Comparison of ENCODE assay signal across 11 cellular contexts in genomic region chr17:77227461-77228223, GRCh38.
DNase-seq lines count a peak whose midpoint lies in the region; ATAC-seq and TF ChIP-seq lines count a peak whose summit lies in the region.
"Had no signal": no experiment of that assay in that cellular context is flagged by ENCODE, and none has a peak within 500 bp of the region (broad histone marks: within the 10 kb centered on the region; RNA-seq: fewer than 3 reads in every experiment).

No MANE protein-coding gene starts in this region.

- H3K9me2 ChIP-seq in HCT116 (ENCODE audit: insufficient read depth) = no peaks in the 10 kb centered on the region

- H3K27me3 ChIP-seq in HCT116 (ENCODE audit: insufficient read depth, low read length) (no peaks in the 10 kb centered on the region), layer of hippocampus (ENCODE audit: control insufficient read depth, insufficient read depth, low read length) (no peaks in the 10 kb centered on the region)

- TF ChIP-seq CTCF in HCT116 (IDR thresholded peaks at IDR 0.05 in 2 of 3, conservative IDR thresholded peaks at IDR 0.05 in 1 of 3; ENCODE audit: borderline replicate concordance in 1 of 3, insufficient read depth in 1 of 3, low read depth in 2 of 3, low read length in 2 of 3) = no peak

- no peaks in the 10 kb centered on the region for H3K36me3 ChIP-seq in HCT116 (ENCODE audit: control insufficient read depth in 1 of 2, insufficient read depth in 2 of 2, low read length in 2 of 2)

- CTCF ChIA-PET in HCT116 (lab: Charles Lee) = no interaction called here
- CTCF ChIA-PET in activated CD4-positive, alpha-beta memory T cell treated with anti-CD3 and anti-CD28 coated beads, Interleukin-2, amount 10 ng/mL, durations not matched to agents 7 days and 5 days (lab: Charles Lee) = interaction anchor here (0.7 kb wide), 1 partner anchor 603 kb away, joined by 4 read pairs; no protein-coding TSS in a partner anchor

- H2AFZ ChIP-seq in HCT116 (ENCODE audit: low read depth, low read length, poor library complexity, severe bottlenecking) = no peak overlapping the region

- POLR2A ChIA-PET in HCT116 (lab: Charles Lee) = no interaction called here
- POLR2A ChIA-PET in activated CD4-positive, alpha-beta memory T cell treated with anti-CD3 and anti-CD28 coated beads, Interleukin-2, amount 10 ng/mL, durations not matched to agents 7 days and 5 days (lab: Charles Lee) = interaction anchor here (0.7 kb wide), 1 partner anchor 8 kb away, joined by 3 read pairs; no protein-coding TSS in a partner anchor

- H3K4me2 ChIP-seq in HCT116 (ENCODE audit: low read length) = no peak overlapping the region

- peaks cover 11% of the 10 kb centered on the region for H3K36me3 Mint-ChIP-seq in activated CD4-positive, alpha-beta memory T cell treated with anti-CD3 and anti-CD28 coated beads, Interleukin-2, amount 10 ng/mL, durations not matched to agents 7 days and 5 days (ENCODE audit: low read depth)

- no TSS peak for BruUV-seq in HCT116 (replicated peaks; lab: Mats Ljungman, UMichigan)

- H3K27ac ChIP-seq in HCT116 (ENCODE audit: low read depth, low read length) (no peak overlapping the region), layer of hippocampus (ENCODE audit: low read depth, low read length) (peak overlapping the region; percentile 46), skin epidermis (peak overlapping the region in 12 of 21 experiments; percentile 7 to 79 (median 58))

- no peak for TF ChIP-seq POLR2A in HCT116 (IDR thresholded peaks at IDR 0.05; ENCODE audit: borderline replicate concordance, extremely low read depth, insufficient read depth, insufficient read length)

- 0 out of 2 replicates have a peak, but pooled peaks have one; percentile 32 for ATAC-seq in HCT116
- ATAC-seq: activated naive CD4-positive, alpha-beta T cell treated with anti-CD3 and anti-CD28 coated beads, Interleukin-2, amount 50 U/mL, for 72 hours had no signal

- H3K4me3 ChIP-seq in HCT116 (replicated peaks in 1 of 2; ENCODE audit: low read depth in 1 of 2, low read length in 2 of 2) (no peak overlapping the region), skin epidermis (peak overlapping the region in 1 of 7 experiments; percentile 11)

- RAD21 ChIA-PET in HCT116 (lab: Charles Lee; ENCODE audit: low non-redundant PET in 1 of 2, low total read pairs in 2 of 2, uncharacterized antibody in 2 of 2, unreplicated experiment in 2 of 2) = no interaction called here

- no peaks in the 10 kb centered on the region for H3K79me2 ChIP-seq in HCT116 (ENCODE audit: insufficient read depth, low read length)

- H3K27me3 Mint-ChIP-seq in activated CD4-positive, alpha-beta memory T cell treated with anti-CD3 and anti-CD28 coated beads, Interleukin-2, amount 10 ng/mL, durations not matched to agents 7 days and 5 days = no peaks in the 10 kb centered on the region

- H4K20me1 ChIP-seq in HCT116 (ENCODE audit: insufficient read depth) = no peaks in the 10 kb centered on the region

- no peak overlapping the region for H3K9ac ChIP-seq in HCT116 (ENCODE audit: low read length)

- H3K9me3 Mint-ChIP-seq in activated CD4-positive, alpha-beta memory T cell treated with anti-CD3 and anti-CD28 coated beads, Interleukin-2, amount 10 ng/mL, durations not matched to agents 7 days and 5 days = peaks cover 12% of the 10 kb centered on the region

- no peaks in the 10 kb centered on the region; a peak in 1 of 4 replicates for H3K9me3 ChIP-seq in HCT116 (ENCODE audit: control insufficient read depth in 1 of 2, insufficient read depth in 1 of 2, low read depth in 1 of 2, low read length in 2 of 2)

- DNase-seq in HCT116 (ENCODE audit: low read depth, low spot score) (no peak), dermis blood vessel endothelial cell (peak; percentile 78), NCI-H187 (lab: John Stamatoyannopoulos, UW) (no peak), AML-193 (lab: John Stamatoyannopoulos, UW) (no peak)
- no peak for DNase-seq in activated CD4-positive, alpha-beta memory T cell treated with anti-CD3 and anti-CD28 coated beads, Interleukin-2, amount 10 ng/mL, durations not matched to agents 7 days and 5 days
- no peak for DNase-seq in central memory CD4-positive, alpha-beta T cell
- DNase-seq: NCI-H2081 treated with DMSO at 0.1 percent for 48 hours, RPMI8226 had no signal

- H3K27ac Mint-ChIP-seq in activated CD4-positive, alpha-beta memory T cell treated with anti-CD3 and anti-CD28 coated beads, Interleukin-2, amount 10 ng/mL, durations not matched to agents 7 days and 5 days = no peak overlapping the region
- H3K27ac Mint-ChIP-seq: activated naive CD4-positive, alpha-beta T cell treated with anti-CD3 and anti-CD28 coated beads, Interleukin-2, amount 50 U/mL, for 72 hours had no signal

- intact Hi-C loops in HCT116 (cut with micrococcal nuclease) = no loop called here

- TF ChIP-seq RAD21 in HCT116 (IDR thresholded peaks at IDR 0.05; ENCODE audit: low read depth) = no peak

- H3K4me1 Mint-ChIP-seq in activated CD4-positive, alpha-beta memory T cell treated with anti-CD3 and anti-CD28 coated beads, Interleukin-2, amount 10 ng/mL, durations not matched to agents 7 days and 5 days = no peaks in the 10 kb centered on the region

- H3K4me1 ChIP-seq in HCT116 (ENCODE audit: control insufficient read depth in 1 of 2, insufficient read depth in 2 of 2, low read length in 2 of 2) = no peaks in the 10 kb centered on the region

- H3K4me3 Mint-ChIP-seq in activated CD4-positive, alpha-beta memory T cell treated with anti-CD3 and anti-CD28 coated beads, Interleukin-2, amount 10 ng/mL, durations not matched to agents 7 days and 5 days = no peak overlapping the region

TF ChIP-seq in HCT116, 20 proteins besides CTCF, POLR2A, EP300 and RAD21:
- TF ChIP-seq SIN3A (IDR thresholded peaks at IDR 0.05; ENCODE audit: low read depth) (no peak), YY1 (IDR thresholded peaks at IDR 0.05; ENCODE audit: extremely low read depth, insufficient replicate concordance, low read depth, low read length) (no peak)
TF ChIP-seq in HCT116: peak in this region for 0.
